Comparison of ENCODE assay signal across 22 cellular contexts in the genomic region with DNA sequence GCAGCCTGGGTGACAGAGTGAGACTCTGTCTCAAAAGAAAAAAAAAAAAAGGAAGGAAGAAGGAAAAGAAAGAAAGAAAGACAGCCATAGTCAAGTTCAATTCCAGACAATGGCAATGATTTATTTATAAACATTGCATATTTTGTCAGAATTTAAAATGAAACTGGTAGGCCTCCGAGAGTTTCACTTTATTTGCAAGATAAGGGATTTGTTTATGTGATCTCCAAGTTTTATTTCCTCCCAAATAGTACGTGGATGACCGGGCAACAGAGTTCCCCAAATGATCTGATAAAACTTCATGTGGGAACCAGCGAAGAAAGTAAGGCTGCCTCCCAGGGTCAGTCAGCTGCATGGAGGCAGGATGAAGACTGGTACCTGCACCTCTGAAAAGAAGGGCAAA. TPM values are rescaled to one million over a fixed set of nuclear protein-coding genes. Genes with fewer than 3 reads are reported as not detected.
DNase-seq lines count a peak whose midpoint lies in the region; ATAC-seq and TF ChIP-seq lines count a peak whose summit lies in the region.
"Had no signal": no experiment of that assay in that cellular context is flagged by ENCODE, and none has a peak within 500 bp of the region (broad histone marks: within the 10 kb centered on the region; RNA-seq: fewer than 3 reads in every experiment).

No MANE protein-coding gene starts in this region.

- WGBS in heart left ventricle, 4 donors = 75 to 85% (median 79%) methylated on average over 4 of the region's 4 CpGs

- ATAC-seq in heart left ventricle = no peak
- no peak for ATAC-seq in GM23338
- no peak for ATAC-seq in GM21529 (IDR thresholded peaks at IDR 0.05; ENCODE audit: unreplicated experiment)
- ATAC-seq: HCT116 had no signal

- peaks cover 6% of the 10 kb centered on the region; the same call in 1 of the 3 replicates for H3K4me1 Mint-ChIP-seq in GM23338

- TF ChIP-seq CTCF in right atrium auricular region (IDR thresholded peaks at IDR 0.05) (no peak), heart left ventricle (IDR thresholded peaks at IDR 0.05) (no peak), GM23338 (conservative IDR thresholded peaks at IDR 0.05; ENCODE audit: low read depth in 2 of 2) (no peak), fibroblast of villous mesenchyme (IDR thresholded peaks at IDR 0.05; ENCODE audit: insufficient read depth, low read depth, low read length) (no peak)

- H3K27me3 Mint-ChIP-seq in GM23338 (ENCODE audit: insufficient read depth, low read depth, poor library complexity) = peaks cover 3% of the 10 kb centered on the region
- H3K27me3 Mint-ChIP-seq: CD4-positive, alpha-beta memory T cell had no signal

- H2AFZ ChIP-seq in GM23338 = peak overlapping the region; percentile 63
- H2AFZ ChIP-seq: GM23248 had no signal

- no peak overlapping the region for H3K4me2 ChIP-seq in GM23338

- H3K36me3 ChIP-seq in right atrium auricular region = no peaks in the 10 kb centered on the region
- H3K36me3 ChIP-seq in heart left ventricle = no peaks in the 10 kb centered on the region
- no peaks in the 10 kb centered on the region for H3K36me3 ChIP-seq in GM23338 (ENCODE audit: insufficient read depth)
- H3K36me3 ChIP-seq in SK-N-MC (ENCODE audit: insufficient read depth, low read length) = no peaks in the 10 kb centered on the region

- H3K27ac ChIP-seq in right atrium auricular region = no peak overlapping the region
- no peak overlapping the region for H3K27ac ChIP-seq in heart left ventricle
- no peak overlapping the region for H3K27ac ChIP-seq in GM23338 (ENCODE audit: low read depth)
- peak overlapping the region; percentile 73 for H3K27ac ChIP-seq in SK-N-MC
- H3K27ac ChIP-seq: 22Rv1, GM23248 had no signal

- no peak overlapping the region for H3K27ac Mint-ChIP-seq in GM23338

- intact Hi-C loops in heart left ventricle (cut with DNase I) = loop anchor here in 1 of 10 donors (10.0 kb wide), 1 partner anchor 1476 kb away; no protein-coding TSS in a partner anchor

- H3K4me3 Mint-ChIP-seq in GM23338 = no peak overlapping the region
- H3K4me3 Mint-ChIP-seq: H9 had no signal

- H3K4me3 ChIP-seq in right atrium auricular region (no peak overlapping the region), heart left ventricle (no peak overlapping the region), GM23338 (no peak overlapping the region), SK-N-MC (no peak overlapping the region), fibroblast of villous mesenchyme (ENCODE audit: low read depth, low read length) (no peak overlapping the region)
- H3K4me3 ChIP-seq: GM23248 had no signal

- H3K4me1 ChIP-seq in right atrium auricular region (no peaks in the 10 kb centered on the region), heart left ventricle (peaks cover 0 to 3% (median 0%) of the 10 kb centered on the region in 12 donors), GM23338 (ENCODE audit: insufficient read depth) (0 out of 2 replicates have a peak, but pooled peaks cover 6% of the 10 kb centered on the region)

- H3K9me2 ChIP-seq in GM23338 (ENCODE audit: insufficient read depth) = peaks cover 7% of the 10 kb centered on the region; the same call in 1 of the 2 replicates

- H3K9me3 Mint-ChIP-seq in GM23338 = no peaks in the 10 kb centered on the region
- H3K9me3 Mint-ChIP-seq: CD4-positive, alpha-beta memory T cell; H9 had no signal

- no peaks in the 10 kb centered on the region for H3K27me3 ChIP-seq in right atrium auricular region
- H3K27me3 ChIP-seq in heart left ventricle = no peaks in the 10 kb centered on the region
- H3K27me3 ChIP-seq in GM23338 (ENCODE audit: insufficient read depth) = no peaks in the 10 kb centered on the region

- no peaks in the 10 kb centered on the region for H4K20me1 ChIP-seq in GM23338 (replicated peaks; ENCODE audit: insufficient read depth)

- H3K9me3 ChIP-seq in right atrium auricular region (no peaks in the 10 kb centered on the region), heart left ventricle (no peaks in the 10 kb centered on the region), SK-N-MC (ENCODE audit: low read depth, low read length) (no peaks in the 10 kb centered on the region)

- H3K9ac ChIP-seq in SK-N-MC (ENCODE audit: insufficient read length) = no peak overlapping the region
- H3K9ac ChIP-seq: GM23248 had no signal

- no peaks in the 10 kb centered on the region for H3F3A ChIP-seq in GM23338 (replicated peaks; ENCODE audit: low read depth)

- DNase-seq in right atrium auricular region (ENCODE audit: low spot score) = peak; percentile 43
- DNase-seq in heart left ventricle = no peak
- DNase-seq in GM23338 (ENCODE audit: low spot score) = no peak
- no peak for DNase-seq in SK-N-MC (ENCODE audit: low read depth, low spot score)
- peak; percentile 14 for DNase-seq in fibroblast of villous mesenchyme (ENCODE audit: low read depth)
- no peak for DNase-seq in hypothalamus (lab: John Stamatoyannopoulos, UW)
- DNase-seq in SHP77 treated with DMSO at 0.1 percent for 48 hours (lab: John Stamatoyannopoulos, UW) = no peak
- DNase-seq: C1 segment of cervical spinal cord; Calu3; CD4-positive, alpha-beta memory T cell; COR-L47; DMS53; DMS79 treated with DMSO at 0.1 percent for 48 hours; GF-D8; GM23248; H9 had no signal

- no peaks in the 10 kb centered on the region for H3K79me2 ChIP-seq in GM23338 (replicated peaks; ENCODE audit: insufficient read depth)

- H3K36me3 Mint-ChIP-seq in GM23338 (ENCODE audit: low read depth) = no peaks in the 10 kb centered on the region
- H3K36me3 Mint-ChIP-seq: CD4-positive, alpha-beta memory T cell had no signal

- TF ChIP-seq POLR2A in heart left ventricle (IDR thresholded peaks at IDR 0.05) = no peak

TF ChIP-seq in GM23338, 12 proteins besides CTCF, POLR2A, EP300 and RAD21 (continues in another document):
- no peak for TF ChIP-seq REST (IDR thresholded peaks at IDR 0.05; ENCODE audit: unreplicated experiment)
- no peak for TF ChIP-seq POLR2AphosphoS5 (IDR thresholded peaks at IDR 0.05; ENCODE audit: low read depth)
- TF ChIP-seq STAT1 (IDR thresholded peaks at IDR 0.05; ENCODE audit: unreplicated experiment) = no peak

RNA-seq across cellular contexts. Expression of gene MOBP, which starts 28.6 kb away (rescaled TPM):
- total RNA-seq in right atrium auricular region (under 1 TPM in 1 of 2 donors, not detected in 1; 0.20 TPM), heart left ventricle (under 1 TPM in 1 of 9 donors, not detected in 8; 0.17 TPM), fibroblast of villous mesenchyme (not detected in 2 replicates)
- polyA plus RNA-seq in heart left ventricle (not detected), GM23338 (2016; fragmentation: Nextera tagmentation; extraction: Ambion mirVana) (not detected in 2 replicates)
- not detected in 2 replicates for total RNA-seq in GM23338 (2014; rRNA removed; shearing (Covaris generic))
- total RNA-seq: CD4-positive, alpha-beta memory T cell; Daoy; G401; GM23248; H9 had no signal
- polyA plus RNA-seq: BJ; CD4-positive, alpha-beta memory T cell; GM23248 had no signal

RNA-seq across cellular contexts. Expression of gene RPSA, which starts 32.4 kb away (rescaled TPM):
- total RNA-seq in right atrium auricular region (100 to 1,000 TPM; 351 to 628 TPM), heart left ventricle (100 to 1,000 TPM; 308 to 700 (median 426) TPM), fibroblast of villous mesenchyme (964 and 1,304 TPM in 2 replicates)
- polyA plus RNA-seq in heart left ventricle (1,000 to 10,000 TPM in 1 of 2 donors, 100 to 1,000 TPM in 1; 619 to 1,279 TPM), GM23338 (2016; fragmentation: Nextera tagmentation; extraction: Ambion mirVana) (1,591 and 1,731 TPM in 2 replicates)
- total RNA-seq in GM23338 (2014; rRNA removed; shearing (Covaris generic)) = 1,658 and 1,827 TPM in 2 replicates

RNA-seq across cellular contexts. Expression of gene SLC25A38, which starts 55.7 kb away (rescaled TPM):
- total RNA-seq in right atrium auricular region (10 to 100 TPM; 14.3 to 15.7 TPM), heart left ventricle (10 to 100 TPM; 13.6 to 30.6 (median 20.9) TPM), fibroblast of villous mesenchyme (18.4 and 22.5 TPM in 2 replicates)
- polyA plus RNA-seq in heart left ventricle (10 to 100 TPM; 14.0 to 34.8 TPM), GM23338 (2016; fragmentation: Nextera tagmentation; extraction: Ambion mirVana) (19.8 and 23.9 TPM in 2 replicates)
- total RNA-seq in GM23338 (2014; rRNA removed; shearing (Covaris generic)) = 35.9 and 61.9 TPM in 2 replicates

Comparison
In these comparisons a context has a peak if more than half of its experiments do, and no peak if none do; other contexts are left out.
1. DNase-seq: peak in right atrium auricular region (single experiment) and fibroblast of villous mesenchyme (single experiment); none in heart left ventricle (0 of 5), GM23338 (single experiment), SK-N-MC (single experiment), hypothalamus (0 of 51) and SHP77 treated with DMSO at 0.1 percent for 48 hours (single experiment).